Comparison of ENCODE assay signal across 1 cellular context in genomic region chr3:170815340-170815739, GRCh38.
TF ChIP-seq lines count a peak whose summit lies in the region.

No MANE protein-coding gene starts in this region.

TF ChIP-seq in K562, 482 proteins besides CTCF, POLR2A, EP300 and RAD21 (continued from another document):
- TF ChIP-seq CXXC5 (CRISPR knock-in tag; IDR thresholded peaks at IDR 0.05) (peak; percentile 43; the same call in 1 of the 2 replicates), HOXB6 (CRISPR knock-in tag; IDR thresholded peaks at IDR 0.05; ENCODE audit: borderline replicate concordance) (no peak), IRF2 (CRISPR knock-in tag; IDR thresholded peaks at IDR 0.05) (no peak), DPF2 (IDR thresholded peaks at IDR 0.05) (peak; percentile 63), ARID1B (IDR thresholded peaks at IDR 0.05) (peak; percentile 51), DLX4 (CRISPR knock-in tag; IDR thresholded peaks at IDR 0.05) (no peak), ZFX (CRISPR knock-in tag; IDR thresholded peaks at IDR 0.05) (no peak), FOXA3 (CRISPR knock-in tag; conservative IDR thresholded peaks at IDR 0.05 in 1 of 2, IDR thresholded peaks at IDR 0.05 in 1 of 2) (peak in 1 of 2 experiments; percentile 49; a peak in 2 of 4 replicates), MLX (CRISPR knock-in tag; conservative IDR thresholded peaks at IDR 0.05) (no peak), XRCC4 (IDR thresholded peaks at IDR 0.05; ENCODE audit: extremely low read depth, insufficient read depth, insufficient read length) (no peak), CHAMP1 (IDR thresholded peaks at IDR 0.05) (no peak), ZNF146 (CRISPR knock-in tag; IDR thresholded peaks at IDR 0.05; ENCODE audit: unreplicated experiment) (no peak), NCOR1 (IDR thresholded peaks at IDR 0.05) (peak; percentile 26; the same call in 1 of the 2 replicates), SIN3A (IDR thresholded peaks at IDR 0.05; ENCODE audit: borderline replicate concordance in 2 of 2, control insufficient read depth in 1 of 2, low read depth in 2 of 2, low read length in 2 of 2) (no peak), SAP30 (IDR thresholded peaks at IDR 0.05; ENCODE audit: borderline replicate concordance, insufficient read depth, low read depth, low read length, poor library complexity, severe bottlenecking) (no peak), MYNN (IDR thresholded peaks at IDR 0.05) (peak; percentile 60; the same call in 1 of the 2 replicates), MYNN (CRISPR knock-in tag; IDR thresholded peaks at IDR 0.05) (no peak), FOXK2 (conservative IDR thresholded peaks at IDR 0.05 in 1 of 2, IDR thresholded peaks at IDR 0.05 in 1 of 2; ENCODE audit: low read depth in 2 of 2) (peak; percentile 91 to 93), TEAD1 (CRISPR knock-in tag; IDR thresholded peaks at IDR 0.05) (no peak), ATF1 (CRISPR knock-in tag; IDR thresholded peaks at IDR 0.05) (no peak), ATF1 (tag; IDR thresholded peaks at IDR 0.05) (peak; percentile 50; the same call in 1 of the 2 replicates), TBL1XR1 (IDR thresholded peaks at IDR 0.05; ENCODE audit: low read length in 2 of 2) (peak in 1 of 2 experiments; percentile 29; a peak in 1 of 4 replicates), TCF3 (CRISPR knock-in tag; IDR thresholded peaks at IDR 0.05) (peak; percentile 26; the same call in 1 of the 2 replicates), ARID2 (IDR thresholded peaks at IDR 0.05) (no peak), HES1 (IDR thresholded peaks at IDR 0.05; ENCODE audit: low read depth) (no peak), CEBPZ (IDR thresholded peaks at IDR 0.05; ENCODE audit: borderline replicate concordance, low read depth, low read length) (no peak), GTF2A2 (tag; IDR thresholded peaks at IDR 0.05) (no peak), LCOR (CRISPR knock-in tag; IDR thresholded peaks at IDR 0.05) (no peak), ZEB2 (IDR thresholded peaks at IDR 0.05) (no peak), ZNF436 (CRISPR knock-in tag; IDR thresholded peaks at IDR 0.05) (no peak), POLR2AphosphoS5 (IDR thresholded peaks at IDR 0.05; ENCODE audit: control insufficient read depth, insufficient read depth, low read depth, low read length) (no peak), NUFIP1 (IDR thresholded peaks at IDR 0.05; ENCODE audit: partially characterized antibody) (no peak), BHLHE40 (IDR thresholded peaks at IDR 0.05; ENCODE audit: low read length) (0 out of 2 replicates have a peak, but pooled peaks have one; percentile 15), CBX1 (IDR thresholded peaks at IDR 0.05; ENCODE audit: low read depth) (no peak)
